ENCODE assay signal across 25 cellular contexts in the genomic region with DNA sequence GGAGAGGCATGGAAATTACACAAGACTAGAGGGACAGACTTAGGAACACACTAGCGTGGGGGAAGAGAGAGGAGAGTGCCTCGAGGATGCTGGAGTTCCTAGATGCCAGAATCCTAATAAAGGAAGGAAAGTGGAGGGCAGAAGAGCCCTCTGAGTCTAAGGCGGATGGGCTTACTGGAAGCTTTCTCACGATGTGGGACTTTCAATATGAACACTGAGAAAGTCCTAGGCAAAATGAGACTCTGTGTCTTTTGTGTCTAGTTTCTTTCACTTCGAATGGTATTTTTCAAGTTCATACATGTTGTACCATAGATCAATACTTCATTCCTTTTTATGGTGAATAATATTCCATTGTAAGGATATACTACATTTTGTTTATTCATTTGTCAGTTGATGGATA.
"Had no signal": no experiment of that assay in that cellular context is flagged by ENCODE, and none has a peak within 500 bp of the region (broad histone marks: within the 10 kb centered on the region; RNA-seq: fewer than 3 reads in every experiment).

No MANE protein-coding gene starts in this region.

- DNase-seq: activated B cell treated with CpG ODN at 0.5 μM for 24 hours; activated CD4-positive, alpha-beta T cell treated with anti-CD3 and anti-CD28 coated beads for 48 hours; activated CD8-positive, alpha-beta memory T cell treated with anti-CD3 and anti-CD28 coated beads for 24 hours; activated CD8-positive, alpha-beta memory T cell treated with anti-CD3 and anti-CD28 coated beads, Interleukin-2, amount 50 U/mL, for 48 hours; activated effector memory CD4-positive, alpha-beta T cell treated with anti-CD3 and anti-CD28 coated beads, Interleukin-2, amount 50 U/mL, for 16 hours; activated naive CD4-positive, alpha-beta T cell treated with anti-CD3 and anti-CD28 coated beads, Interleukin-2, amount 50 U/mL, for 16 hours; activated T-cell treated with anti-CD3 and anti-CD28 coated beads, Interleukin-2, amount 50 U/mL, for 48 hours; cerebellar nuclear complex; cortex of kidney; gastrocnemius medialis; head of caudate nucleus; natural killer cell; right lobe of liver; small intestine; stimulated activated CD4-positive, alpha-beta T cell treated with anti-CD3 and anti-CD28 coated beads, Interleukin-4, amount 100 ng/mL, for 1 hour; stimulated activated naive CD8-positive, alpha-beta T cell treated with anti-CD3 and anti-CD28 coated beads, Interleukin-15, amount 100 ng/mL, for 72 hours; transverse colon had no signal

- H3K4me3 Mint-ChIP-seq: activated B cell treated with CpG ODN at 0.5 μM for 24 hours; natural killer cell; stimulated activated naive CD8-positive, alpha-beta T cell treated with anti-CD3 and anti-CD28 coated beads, Interleukin-15, amount 100 ng/mL, for 72 hours had no signal

- H3K4me1 Mint-ChIP-seq: activated B cell treated with CpG ODN at 0.5 μM for 24 hours; natural killer cell; stimulated activated naive CD8-positive, alpha-beta T cell treated with anti-CD3 and anti-CD28 coated beads, Interleukin-15, amount 100 ng/mL, for 72 hours had no signal

- ATAC-seq: gastrocnemius medialis; left lobe of liver; natural killer cell; right lobe of liver; stimulated activated naive CD8-positive, alpha-beta T cell treated with anti-CD3 and anti-CD28 coated beads, Interleukin-15, amount 100 ng/mL, for 72 hours had no signal

- H3K9ac ChIP-seq: parathyroid adenoma had no signal

- H3K4me1 ChIP-seq: ascending aorta, breast epithelium, gastrocnemius medialis, parathyroid adenoma, right lobe of liver, suprapubic skin, transverse colon, vagina had no signal

- H3K9me3 ChIP-seq: right lobe of liver, suprapubic skin, transverse colon, vagina had no signal

- FAIRE-seq: keratinocyte, small intestine had no signal

- H3K36me3 Mint-ChIP-seq: natural killer cell had no signal

- H3K27ac ChIP-seq: ascending aorta, breast epithelium, gastrocnemius medialis, parathyroid adenoma, right lobe of liver, suprapubic skin, transverse colon, vagina had no signal

- H3K27me3 ChIP-seq: ascending aorta, breast epithelium, gastrocnemius medialis, right lobe of liver, transverse colon, vagina had no signal

- H3K36me3 ChIP-seq: ascending aorta, breast epithelium, gastrocnemius medialis, right lobe of liver, suprapubic skin, transverse colon, vagina had no signal

- H3K79me2 ChIP-seq: parathyroid adenoma had no signal

- H3K9me3 Mint-ChIP-seq: activated B cell treated with CpG ODN at 0.5 μM for 24 hours had no signal

- H3K27me3 Mint-ChIP-seq: activated B cell treated with CpG ODN at 0.5 μM for 24 hours had no signal

- H3K4me3 ChIP-seq: ascending aorta, breast epithelium, gastrocnemius medialis, lung, right lobe of liver, suprapubic skin, transverse colon, vagina had no signal

- H2AFZ ChIP-seq: parathyroid adenoma had no signal

- H3K27ac Mint-ChIP-seq: activated B cell treated with CpG ODN at 0.5 μM for 24 hours; natural killer cell; stimulated activated naive CD8-positive, alpha-beta T cell treated with anti-CD3 and anti-CD28 coated beads, Interleukin-15, amount 100 ng/mL, for 72 hours had no signal
